In genomic region chr2:2799151-2799697, GRCh38 we compare ENCODE assay signal across 19 cellular contexts.
DNase-seq lines count a peak whose midpoint lies in the region; ATAC-seq and TF ChIP-seq lines count a peak whose summit lies in the region.
"Had no signal": no experiment of that assay in that cellular context is flagged by ENCODE, and none has a peak within 500 bp of the region (broad histone marks: within the 10 kb centered on the region; RNA-seq: fewer than 3 reads in every experiment).

No MANE protein-coding gene starts in this region.

- H3K4me1 ChIP-seq in esophagus muscularis mucosa = no peaks in the 10 kb centered on the region
- no peaks in the 10 kb centered on the region for H3K4me1 ChIP-seq in stomach
- H3K4me1 ChIP-seq: Caco-2 had no signal

- no peaks in the 10 kb centered on the region for H3K27me3 ChIP-seq in esophagus muscularis mucosa
- no peaks in the 10 kb centered on the region for H3K27me3 ChIP-seq in stomach
- H3K27me3 ChIP-seq: BLaER1 had no signal

- H3K9me3 ChIP-seq in esophagus muscularis mucosa (peaks cover 0 to 9% (median 4%) of the 10 kb centered on the region in 4 donors), stomach (peaks cover 0 to 12% (median 8%) of the 10 kb centered on the region in 4 donors)
- H3K9me3 ChIP-seq: Caco-2 had no signal

- H3K27ac ChIP-seq in esophagus muscularis mucosa (replicated peaks in 1 of 4) (no peak overlapping the region), stomach (no peak overlapping the region)
- H3K27ac ChIP-seq: 22Rv1, BLaER1, C4-2B had no signal

- peak; percentile 27 for DNase-seq in activated effector memory CD4-positive, alpha-beta T cell treated with anti-CD3 and anti-CD28 coated beads, Interleukin-2, amount 50 U/mL, for 16 hours
- no peak for DNase-seq in activated effector memory CD4-positive, alpha-beta T cell treated with Interleukin-2 at 50 U/mL for 16 hours
- DNase-seq in esophagus muscularis mucosa (ENCODE audit: extremely low spot score) (peak; percentile 79), mesenteric fat pad (ENCODE audit: low spot score) (peak; percentile 53), stomach (no peak)
- DNase-seq in stimulated activated naive CD4-positive, alpha-beta T cell treated with Interleukin-2 at 50 U/mL for 16 hours (lab: John Stamatoyannopoulos, UW) = no peak
- no peak for DNase-seq in activated CD4-positive, CD25-positive, alpha-beta regulatory T cell (lab: John Stamatoyannopoulos, UW)
- DNase-seq: Caco-2; CD4-positive, CD25-positive, alpha-beta regulatory T cell; CD8-positive, alpha-beta T cell; DMS153; DND-41; GOT3; HCEC 1CT had no signal

- no peak for TF ChIP-seq CTCF in esophagus muscularis mucosa (IDR thresholded peaks at IDR 0.05)
- no peak for TF ChIP-seq CTCF in stomach (IDR thresholded peaks at IDR 0.05)

- 89% methylated on average over 10 of the region's 10 CpGs for WGBS in esophagus muscularis mucosa
- WGBS in stomach, 5 donors = 79 to 89% (median 85%) methylated on average over 10 of the region's 10 CpGs

- H3K36me3 ChIP-seq in esophagus muscularis mucosa (no peaks in the 10 kb centered on the region), stomach (no peaks in the 10 kb centered on the region)
- H3K36me3 ChIP-seq: BLaER1 had no signal

- TF ChIP-seq EP300 in esophagus muscularis mucosa (IDR thresholded peaks at IDR 0.05) = no peak
- TF ChIP-seq EP300 in stomach (IDR thresholded peaks at IDR 0.05) = no peak

- H3K4me3 ChIP-seq in esophagus muscularis mucosa = no peak overlapping the region
- H3K4me3 ChIP-seq in stomach = no peak overlapping the region
- H3K4me3 ChIP-seq: BLaER1, GM12878 had no signal

- TF ChIP-seq POLR2A in esophagus muscularis mucosa (IDR thresholded peaks at IDR 0.05; ENCODE audit: low read depth) = no peak
- TF ChIP-seq POLR2A in stomach (IDR thresholded peaks at IDR 0.05) = no peak

- intact Hi-C loops in esophagus muscularis mucosa (cut with DNase I) = no loop called here
- intact Hi-C loops in stomach (cut with DNase I; ENCODE audit: low total_unique reads) = no loop called here

- no peak for ATAC-seq in GM18907 (IDR thresholded peaks at IDR 0.05; ENCODE audit: unreplicated experiment)
- ATAC-seq: CD8-positive, alpha-beta T cell; GM12878 had no signal

Comparison
In these comparisons a context has a peak if more than half of its experiments do, and no peak if none do; other contexts are left out.
1. DNase-seq: peak in activated effector memory CD4-positive, alpha-beta T cell treated with anti-CD3 and anti-CD28 coated beads, Interleukin-2, amount 50 U/mL, for 16 hours (single experiment), esophagus muscularis mucosa (single experiment) and mesenteric fat pad (single experiment); none in activated effector memory CD4-positive, alpha-beta T cell treated with Interleukin-2 at 50 U/mL for 16 hours (single experiment), stimulated activated naive CD4-positive, alpha-beta T cell treated with Interleukin-2 at 50 U/mL for 16 hours (single experiment), activated CD4-positive, CD25-positive, alpha-beta regulatory T cell (0 of 4) and stomach (single experiment).